30 cellular contexts compared by ENCODE assay signal in genomic region chr2:188576657-188577056, GRCh38.
A peak's percentile ranks its signal among the peaks of the same experiment; 100 is the strongest.
DNase-seq lines count a peak whose midpoint lies in the region; ATAC-seq, FAIRE-seq and TF ChIP-seq lines count a peak whose summit lies in the region.
"Had no signal": no experiment of that assay in that cellular context is flagged by ENCODE, and none has a peak within 500 bp of the region (broad histone marks: within the 10 kb centered on the region; RNA-seq: fewer than 3 reads in every experiment).

No MANE protein-coding gene starts in this region.

- peaks cover 3% of the 10 kb centered on the region for H3K36me3 Mint-ChIP-seq in astrocyte (ENCODE audit: low read depth, unreplicated experiment)
- H3K36me3 Mint-ChIP-seq: activated CD8-positive, alpha-beta memory T cell treated with anti-CD3 and anti-CD28 coated beads, Interleukin-2, amount 10 ng/mL, durations not matched to agents 7 days and 5 days; WTC11 had no signal

- no peaks in the 10 kb centered on the region for H3K9me3 Mint-ChIP-seq in astrocyte (ENCODE audit: unreplicated experiment)
- H3K9me3 Mint-ChIP-seq: GM23338, type B pancreatic cell, WTC11 had no signal

- ATAC-seq in HG03139 (IDR thresholded peaks at IDR 0.05; ENCODE audit: unreplicated experiment) (no peak), GM19324 (IDR thresholded peaks at IDR 0.05; ENCODE audit: low FRiP score, unreplicated experiment) (no peak), GM19397 (IDR thresholded peaks at IDR 0.05; ENCODE audit: unreplicated experiment) (no peak)
- ATAC-seq: activated CD8-positive, alpha-beta memory T cell treated with anti-CD3 and anti-CD28 coated beads, Interleukin-2, amount 10 ng/mL, durations not matched to agents 7 days and 5 days; GM23338; natural killer cell; WTC11 had no signal

- no peaks in the 10 kb centered on the region for H3K79me2 ChIP-seq in astrocyte (ENCODE audit: insufficient read depth, low read length)

- no peak for FAIRE-seq in astrocyte (lab: Jason Lieb, UNC)
- FAIRE-seq: GM12892, kidney, small intestine had no signal

- H3K4me1 ChIP-seq in astrocyte (ENCODE audit: insufficient read depth, low read length), result no peaks in the 10 kb centered on the region
- peaks cover 0 to 6% (median 0%) of the 10 kb centered on the region in 5 donors for H3K4me1 ChIP-seq in subcutaneous abdominal adipose tissue (ENCODE audit: control insufficient read depth in 5 of 5, insufficient read depth in 5 of 5, low read length in 5 of 5)

- H3K27ac ChIP-seq in astrocyte (ENCODE audit: low read depth, low read length) (no peak overlapping the region), subcutaneous abdominal adipose tissue (ENCODE audit: low read depth, low read length) (peak overlapping the region; percentile 22)
- H3K27ac ChIP-seq: ovary, PC-9 had no signal

- H3K9ac ChIP-seq in astrocyte (ENCODE audit: low read length) (no peak overlapping the region), subcutaneous abdominal adipose tissue (ENCODE audit: low read length in 5 of 5) (no peak overlapping the region)

- TF ChIP-seq CTCF in astrocyte (IDR thresholded peaks at IDR 0.05; ENCODE audit: insufficient read depth, low read depth, low read length) (no peak), fibroblast of mammary gland (conservative IDR thresholded peaks at IDR 0.05; ENCODE audit: control insufficient read depth, insufficient read depth, low read depth, low read length) (no peak)

- no peak overlapping the region for H3K4me3 ChIP-seq in astrocyte (ENCODE audit: insufficient read depth, low read depth, low read length)
- no peak overlapping the region for H3K4me3 ChIP-seq in fibroblast of mammary gland (ENCODE audit: control insufficient read depth, low read depth, low read length)
- H3K4me3 ChIP-seq in subcutaneous abdominal adipose tissue (ENCODE audit: low read depth in 1 of 5, low read length in 5 of 5), result no peak overlapping the region
- H3K4me3 ChIP-seq: GM23338, ovary, PC-9 had no signal

- H3K27me3 Mint-ChIP-seq in astrocyte (ENCODE audit: low read depth, unreplicated experiment), result no peaks in the 10 kb centered on the region
- H3K27me3 Mint-ChIP-seq: activated CD8-positive, alpha-beta memory T cell treated with anti-CD3 and anti-CD28 coated beads, Interleukin-2, amount 10 ng/mL, durations not matched to agents 7 days and 5 days; type B pancreatic cell had no signal

- H3K27me3 ChIP-seq in astrocyte (ENCODE audit: insufficient read depth, low read length), result no peaks in the 10 kb centered on the region
- H3K27me3 ChIP-seq in subcutaneous abdominal adipose tissue (ENCODE audit: control insufficient read depth in 5 of 5, insufficient read depth in 4 of 5, low read length in 5 of 5), result no peaks in the 10 kb centered on the region
- H3K27me3 ChIP-seq: ovary had no signal

- H2AFZ ChIP-seq in astrocyte (ENCODE audit: low read depth, low read length), result no peak overlapping the region
- H2AFZ ChIP-seq: GM23338, PC-9 had no signal

- H3K36me3 ChIP-seq in astrocyte (ENCODE audit: insufficient read depth, low read length), result no peaks in the 10 kb centered on the region
- no peaks in the 10 kb centered on the region for H3K36me3 ChIP-seq in subcutaneous abdominal adipose tissue (ENCODE audit: control insufficient read depth in 5 of 5, insufficient read depth in 5 of 5, low read length in 5 of 5)
- H3K36me3 ChIP-seq: ovary had no signal

- H3K9me3 ChIP-seq in astrocyte (ENCODE audit: insufficient read depth, low read depth, low read length), result no peaks in the 10 kb centered on the region
- H3K9me3 ChIP-seq in subcutaneous abdominal adipose tissue (ENCODE audit: control insufficient read depth in 5 of 5, low read length in 5 of 5), result no peaks in the 10 kb centered on the region
- H3K9me3 ChIP-seq: ovary had no signal

- no peak overlapping the region for H3K4me2 ChIP-seq in astrocyte (ENCODE audit: low read length)
- H3K4me2 ChIP-seq: GM23338, PC-9 had no signal

- H4K20me1 ChIP-seq in astrocyte (ENCODE audit: insufficient read depth, low read length), result no peaks in the 10 kb centered on the region

- no peak overlapping the region for H3K4me3 Mint-ChIP-seq in astrocyte (ENCODE audit: unreplicated experiment)
- H3K4me3 Mint-ChIP-seq: activated CD8-positive, alpha-beta memory T cell treated with anti-CD3 and anti-CD28 coated beads, Interleukin-2, amount 10 ng/mL, durations not matched to agents 7 days and 5 days; CD4-positive, alpha-beta T cell; GM23338; natural killer cell; type B pancreatic cell; WTC11 had no signal

- peaks cover 2% of the 10 kb centered on the region for H3K4me1 Mint-ChIP-seq in astrocyte (ENCODE audit: low read depth, unreplicated experiment)
- H3K4me1 Mint-ChIP-seq: activated CD8-positive, alpha-beta memory T cell treated with anti-CD3 and anti-CD28 coated beads, Interleukin-2, amount 10 ng/mL, durations not matched to agents 7 days and 5 days; GM23338; natural killer cell had no signal

- DNase-seq in EH (ENCODE audit: low read depth) (peak; percentile 14), astrocyte (ENCODE audit: low read depth) (peak; percentile 44), fibroblast of mammary gland (ENCODE audit: low read depth) (peak; percentile 74), ureter (ENCODE audit: low spot score) (no peak)
- DNase-seq: activated CD4-positive, alpha-beta T cell treated with anti-CD3 and anti-CD28 coated beads, Interleukin-2, amount 50 U/mL, for 1 hour; activated CD8-positive, alpha-beta memory T cell treated with anti-CD3 and anti-CD28 coated beads, Interleukin-2, amount 10 ng/mL, durations not matched to agents 7 days and 5 days; activated naive CD4-positive, alpha-beta T cell; activated T-cell treated with anti-CD3 and anti-CD28 coated beads, Interleukin-2, amount 50 U/mL, for 48 hours; CD4-positive, alpha-beta T cell; cortex of kidney; Kasumi-1; kidney; natural killer cell; NCI-H146; NCI-H510A treated with DMSO at 0.1 percent for 48 hours; NK-92 treated with Interleukin-12 subunit alpha and Interleukin-12 subunit beta, amount 100 ng/mL, for 24 hours; ovary; PC-9; Right ventricle myocardium superior; small intestine; stimulated activated CD8-positive, alpha-beta memory T cell treated with anti-CD3 and anti-CD28 coated beads, Interleukin-4, amount 100 ng/mL, for 48 hours; T-helper 9 cell had no signal

- H3K27ac Mint-ChIP-seq in astrocyte (ENCODE audit: unreplicated experiment), result no peak overlapping the region
- H3K27ac Mint-ChIP-seq: activated CD8-positive, alpha-beta memory T cell treated with anti-CD3 and anti-CD28 coated beads, Interleukin-2, amount 10 ng/mL, durations not matched to agents 7 days and 5 days; CD4-positive, alpha-beta T cell; GM23338; natural killer cell; type B pancreatic cell; WTC11 had no signal
